Comparison of ENCODE assay signal across 18 cellular contexts in the genomic region with DNA sequence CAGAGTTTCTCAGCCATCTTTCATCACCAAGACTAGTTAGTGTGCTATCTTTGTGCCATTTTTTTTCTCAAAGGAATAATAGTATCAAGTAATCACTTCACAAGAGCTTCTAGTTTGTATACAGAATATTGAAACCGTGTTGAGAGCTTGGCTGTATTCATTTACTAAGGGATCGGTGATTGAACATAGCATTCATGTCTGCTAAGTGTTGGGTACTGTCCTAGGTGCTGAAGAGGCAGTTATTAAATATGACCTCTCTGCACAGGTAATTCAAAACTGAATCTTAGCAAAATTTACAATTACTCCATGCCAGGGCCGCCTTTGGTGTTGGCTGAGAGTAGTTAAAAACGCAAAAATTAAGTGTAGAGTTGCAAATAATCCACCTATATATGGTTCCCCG.
DNase-seq lines count a peak whose midpoint lies in the region; ATAC-seq and TF ChIP-seq lines count a peak whose summit lies in the region.
"Had no signal": no experiment of that assay in that cellular context is flagged by ENCODE, and none has a peak within 500 bp of the region (broad histone marks: within the 10 kb centered on the region; RNA-seq: fewer than 3 reads in every experiment).

No MANE protein-coding gene starts in this region.

- H3K79me2 ChIP-seq in HCT116 (ENCODE audit: insufficient read depth, low read length) = no peaks in the 10 kb centered on the region

- peaks cover 0 to 12% (median 8%) of the 10 kb centered on the region in 7 donors for H3K9me3 Mint-ChIP-seq in CD14-positive monocyte

- H3K27ac ChIP-seq in HCT116 (ENCODE audit: low read depth, low read length) = no peak overlapping the region
- H3K27ac ChIP-seq: thoracic aorta, VCaP had no signal

- intact Hi-C loops in HCT116 (cut with micrococcal nuclease) (no loop called here), CD14-positive monocyte (cut with micrococcal nuclease) (no loop called here)

- no peaks in the 10 kb centered on the region for H4K20me1 ChIP-seq in HCT116 (ENCODE audit: insufficient read depth)

- POLR2A ChIA-PET in HCT116 (lab: Charles Lee) = no interaction called here

- no peak overlapping the region for H3K4me2 ChIP-seq in HCT116 (ENCODE audit: low read length)

- H3K4me3 ChIP-seq in HCT116 (replicated peaks in 1 of 2; ENCODE audit: low read depth in 1 of 2, low read length in 2 of 2) = no peak overlapping the region
- H3K4me3 ChIP-seq: thoracic aorta had no signal

- H3K4me3 Mint-ChIP-seq in CD14-positive monocyte = no peak overlapping the region
- H3K4me3 Mint-ChIP-seq: activated CD8-positive, alpha-beta T cell treated with anti-CD3 and anti-CD28 coated beads for 36 hours; activated naive CD8-positive, alpha-beta T cell treated with anti-CD3 and anti-CD28 coated beads for 36 hours; B cell; neural crest cell had no signal

- H2AFZ ChIP-seq in HCT116 (ENCODE audit: low read depth, low read length, poor library complexity, severe bottlenecking) = no peak overlapping the region

- no peak for TF ChIP-seq POLR2A in HCT116 (IDR thresholded peaks at IDR 0.05; ENCODE audit: borderline replicate concordance, extremely low read depth, insufficient read depth, insufficient read length)

- H3K9me2 ChIP-seq in HCT116 (ENCODE audit: insufficient read depth) = no peaks in the 10 kb centered on the region

- DNase-seq in HCT116 (ENCODE audit: low read depth, low spot score) (no peak), NAMALWA (ENCODE audit: low spot score) (peak; percentile 2), astrocyte of the hippocampus (ENCODE audit: low read depth, low spot score) (peak; percentile 26), left kidney (ENCODE audit: low read depth, low spot score) (peak; percentile 60), NCI-H1436 (lab: John Stamatoyannopoulos, UW) (no peak), CD14-positive monocyte (ENCODE audit: low spot score) (no peak), SHP77 treated with DMSO at 0.1 percent for 48 hours (lab: John Stamatoyannopoulos, UW) (no peak)
- DNase-seq: activated CD8-positive, alpha-beta T cell treated with anti-CD3 and anti-CD28 coated beads for 36 hours; activated naive CD8-positive, alpha-beta T cell treated with anti-CD3 and anti-CD28 coated beads for 36 hours; activated T-cell treated with anti-CD3 and anti-CD28 coated beads, Interleukin-2, amount 50 U/mL, for 48 hours; caudate nucleus; KG1; NCI-H146 had no signal

- no peaks in the 10 kb centered on the region for H3K27me3 ChIP-seq in HCT116 (ENCODE audit: insufficient read depth, low read length)

- RAD21 ChIA-PET in HCT116 (lab: Charles Lee; ENCODE audit: low non-redundant PET in 1 of 2, low total read pairs in 2 of 2, uncharacterized antibody in 2 of 2, unreplicated experiment in 2 of 2) = no interaction called here

- BruUV-seq in HCT116 (replicated peaks; lab: Mats Ljungman, UMichigan) = no TSS peak

- H3K4me1 ChIP-seq in HCT116 (ENCODE audit: control insufficient read depth in 1 of 2, insufficient read depth in 2 of 2, low read length in 2 of 2) = no peaks in the 10 kb centered on the region

- no peaks in the 10 kb centered on the region for H3K4me1 Mint-ChIP-seq in CD14-positive monocyte
- H3K4me1 Mint-ChIP-seq: B cell, neural crest cell had no signal

- TF ChIP-seq RAD21 in HCT116 (IDR thresholded peaks at IDR 0.05; ENCODE audit: low read depth) = no peak

- no peak for TF ChIP-seq CTCF in HCT116 (IDR thresholded peaks at IDR 0.05 in 2 of 3, conservative IDR thresholded peaks at IDR 0.05 in 1 of 3; ENCODE audit: borderline replicate concordance in 1 of 3, insufficient read depth in 1 of 3, low read depth in 2 of 3, low read length in 2 of 3)
- no peak for TF ChIP-seq CTCF in CD14-positive monocyte (IDR thresholded peaks at IDR 0.05)

- H3K36me3 ChIP-seq in HCT116 (ENCODE audit: control insufficient read depth in 1 of 2, insufficient read depth in 2 of 2, low read length in 2 of 2) = no peaks in the 10 kb centered on the region
- H3K36me3 ChIP-seq: thoracic aorta had no signal

- ATAC-seq in HCT116 (no peak), GM21447 (IDR thresholded peaks at IDR 0.05; ENCODE audit: unreplicated experiment) (no peak)
- ATAC-seq: activated CD8-positive, alpha-beta T cell treated with anti-CD3 and anti-CD28 coated beads for 36 hours had no signal

- no peak overlapping the region for H3K9ac ChIP-seq in HCT116 (ENCODE audit: low read length)

- no peaks in the 10 kb centered on the region for H3K36me3 Mint-ChIP-seq in CD14-positive monocyte
- H3K36me3 Mint-ChIP-seq: activated naive CD8-positive, alpha-beta T cell treated with anti-CD3 and anti-CD28 coated beads for 36 hours had no signal

- H3K27ac Mint-ChIP-seq in CD14-positive monocyte = no peak overlapping the region
- H3K27ac Mint-ChIP-seq: activated CD8-positive, alpha-beta T cell treated with anti-CD3 and anti-CD28 coated beads for 36 hours; activated naive CD8-positive, alpha-beta T cell treated with anti-CD3 and anti-CD28 coated beads for 36 hours; B cell had no signal

- CTCF ChIA-PET in HCT116 (lab: Charles Lee) = no interaction called here

- peaks cover 0 to 3% (median 1%) of the 10 kb centered on the region in 3 donors for H3K27me3 Mint-ChIP-seq in CD14-positive monocyte (ENCODE audit: low read depth in 3 of 3)
- H3K27me3 Mint-ChIP-seq: activated naive CD8-positive, alpha-beta T cell treated with anti-CD3 and anti-CD28 coated beads for 36 hours had no signal

- no peaks in the 10 kb centered on the region for H3K9me3 ChIP-seq in HCT116 (ENCODE audit: control insufficient read depth in 1 of 2, insufficient read depth in 1 of 2, low read depth in 1 of 2, low read length in 2 of 2)
- H3K9me3 ChIP-seq: thoracic aorta had no signal

TF ChIP-seq in HCT116, 20 proteins besides CTCF, POLR2A, EP300 and RAD21:
- TF ChIP-seq, protein P1, sequence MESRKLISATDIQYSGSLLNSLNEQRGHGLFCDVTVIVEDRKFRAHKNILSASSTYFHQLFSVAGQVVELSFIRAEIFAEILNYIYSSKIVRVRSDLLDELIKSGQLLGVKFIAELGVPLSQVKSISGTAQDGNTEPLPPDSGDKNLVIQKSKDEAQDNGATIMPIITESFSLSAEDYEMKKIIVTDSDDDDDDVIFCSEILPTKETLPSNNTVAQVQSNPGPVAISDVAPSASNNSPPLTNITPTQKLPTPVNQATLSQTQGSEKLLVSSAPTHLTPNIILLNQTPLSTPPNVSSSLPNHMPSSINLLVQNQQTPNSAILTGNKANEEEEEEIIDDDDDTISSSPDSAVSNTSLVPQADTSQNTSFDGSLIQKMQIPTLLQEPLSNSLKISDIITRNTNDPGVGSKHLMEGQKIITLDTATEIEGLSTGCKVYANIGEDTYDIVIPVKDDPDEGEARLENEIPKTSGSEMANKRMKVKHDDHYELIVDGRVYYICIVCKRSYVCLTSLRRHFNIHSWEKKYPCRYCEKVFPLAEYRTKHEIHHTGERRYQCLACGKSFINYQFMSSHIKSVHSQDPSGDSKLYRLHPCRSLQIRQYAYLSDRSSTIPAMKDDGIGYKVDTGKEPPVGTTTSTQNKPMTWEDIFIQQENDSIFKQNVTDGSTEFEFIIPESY (IDR thresholded peaks at IDR 0.05; ENCODE audit: extremely low read depth, insufficient replicate concordance, low read length) = no peak
- TF ChIP-seq CBX3 (IDR thresholded peaks at IDR 0.05; ENCODE audit: low read depth) (no peak), ZFX (IDR thresholded peaks at IDR 0.05) (no peak)
- TF ChIP-seq, protein P2, sequence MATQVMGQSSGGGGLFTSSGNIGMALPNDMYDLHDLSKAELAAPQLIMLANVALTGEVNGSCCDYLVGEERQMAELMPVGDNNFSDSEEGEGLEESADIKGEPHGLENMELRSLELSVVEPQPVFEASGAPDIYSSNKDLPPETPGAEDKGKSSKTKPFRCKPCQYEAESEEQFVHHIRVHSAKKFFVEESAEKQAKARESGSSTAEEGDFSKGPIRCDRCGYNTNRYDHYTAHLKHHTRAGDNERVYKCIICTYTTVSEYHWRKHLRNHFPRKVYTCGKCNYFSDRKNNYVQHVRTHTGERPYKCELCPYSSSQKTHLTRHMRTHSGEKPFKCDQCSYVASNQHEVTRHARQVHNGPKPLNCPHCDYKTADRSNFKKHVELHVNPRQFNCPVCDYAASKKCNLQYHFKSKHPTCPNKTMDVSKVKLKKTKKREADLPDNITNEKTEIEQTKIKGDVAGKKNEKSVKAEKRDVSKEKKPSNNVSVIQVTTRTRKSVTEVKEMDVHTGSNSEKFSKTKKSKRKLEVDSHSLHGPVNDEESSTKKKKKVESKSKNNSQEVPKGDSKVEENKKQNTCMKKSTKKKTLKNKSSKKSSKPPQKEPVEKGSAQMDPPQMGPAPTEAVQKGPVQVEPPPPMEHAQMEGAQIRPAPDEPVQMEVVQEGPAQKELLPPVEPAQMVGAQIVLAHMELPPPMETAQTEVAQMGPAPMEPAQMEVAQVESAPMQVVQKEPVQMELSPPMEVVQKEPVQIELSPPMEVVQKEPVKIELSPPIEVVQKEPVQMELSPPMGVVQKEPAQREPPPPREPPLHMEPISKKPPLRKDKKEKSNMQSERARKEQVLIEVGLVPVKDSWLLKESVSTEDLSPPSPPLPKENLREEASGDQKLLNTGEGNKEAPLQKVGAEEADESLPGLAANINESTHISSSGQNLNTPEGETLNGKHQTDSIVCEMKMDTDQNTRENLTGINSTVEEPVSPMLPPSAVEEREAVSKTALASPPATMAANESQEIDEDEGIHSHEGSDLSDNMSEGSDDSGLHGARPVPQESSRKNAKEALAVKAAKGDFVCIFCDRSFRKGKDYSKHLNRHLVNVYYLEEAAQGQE (IDR thresholded peaks at IDR 0.05; ENCODE audit: low read depth) = peak; percentile 21; the same call in 1 of the 2 replicates
TF ChIP-seq in HCT116: peak in this region for 1.

Comparison
In these comparisons a context has a peak if more than half of its experiments do, and no peak if none do; other contexts are left out.
1. DNase-seq: peak in NAMALWA (single experiment), astrocyte of the hippocampus (single experiment) and left kidney (single experiment); none in HCT116 (single experiment), NCI-H1436 (single experiment), CD14-positive monocyte (single experiment) and SHP77 treated with DMSO at 0.1 percent for 48 hours (single experiment).